Comparison of ENCODE assay signal across 1 cellular context in the genomic region with DNA sequence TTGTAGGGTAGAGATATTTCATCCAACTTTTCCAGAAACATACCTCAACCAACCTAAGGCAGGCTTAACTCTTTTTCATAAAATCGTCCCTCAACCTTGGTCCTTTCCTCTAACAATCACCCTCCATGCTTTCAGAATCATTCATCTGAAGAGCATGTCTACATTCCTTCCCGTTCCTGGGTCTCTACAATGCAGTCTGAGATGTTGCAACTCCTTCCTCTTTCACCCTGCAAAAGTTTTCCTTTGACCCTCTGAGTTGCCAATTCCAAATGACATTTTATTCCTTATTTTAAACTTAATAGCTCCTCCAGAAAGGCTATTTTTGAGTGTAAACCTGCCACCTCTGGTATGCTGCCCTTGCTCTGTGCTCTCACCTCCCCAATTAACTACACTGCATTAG.
TF ChIP-seq lines count a peak whose summit lies in the region.

No MANE protein-coding gene starts in this region.

TF ChIP-seq in K562, 482 proteins besides CTCF, POLR2A, EP300 and RAD21:
- TF ChIP-seq SREBF2 (CRISPR knock-in tag; IDR thresholded peaks at IDR 0.05): no peak
- peak; percentile 4; the same call in 1 of the 2 replicates for TF ChIP-seq CEBPB (tag; IDR thresholded peaks at IDR 0.05)
